1 cellular context compared by ENCODE assay signal in the genomic region with DNA sequence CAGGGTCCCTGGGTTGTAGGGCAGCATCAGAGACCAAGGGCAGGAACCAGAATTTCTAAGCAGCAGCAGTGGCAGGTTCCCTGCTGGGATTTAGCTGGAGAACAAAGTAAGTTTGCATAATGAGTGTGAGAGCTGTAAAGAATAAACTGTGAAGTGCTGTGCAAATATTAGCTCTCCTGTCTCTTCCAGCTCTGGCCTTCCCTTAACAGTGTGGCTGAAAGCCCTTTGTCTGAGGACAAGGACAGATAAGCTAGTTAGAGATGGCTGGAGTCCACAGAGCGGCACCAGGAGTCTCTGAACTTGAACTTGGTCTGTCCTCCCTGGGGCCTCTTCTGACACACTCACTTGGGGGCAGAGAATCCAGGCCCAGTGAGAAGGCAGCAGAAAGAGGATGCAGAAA.
TF ChIP-seq lines count a peak whose summit lies in the region.

No MANE protein-coding gene starts in this region.

TF ChIP-seq in HepG2, 621 proteins besides CTCF, POLR2A, EP300 and RAD21 (continued from another document and continues in another):
- TF ChIP-seq ZUFSP (CRISPR knock-in tag; IDR thresholded peaks at IDR 0.05; ENCODE audit: borderline replicate concordance) (no peak), TBL1XR1 (IDR thresholded peaks at IDR 0.05; ENCODE audit: borderline replicate concordance, low read length, partially characterized antibody) (peak; percentile 67), KDM2A (CRISPR knock-in tag; IDR thresholded peaks at IDR 0.05; ENCODE audit: borderline replicate concordance, low read depth) (no peak), ZNF382 (CRISPR knock-in tag; IDR thresholded peaks at IDR 0.05; ENCODE audit: borderline replicate concordance) (no peak), MIER2 (CRISPR knock-in tag; IDR thresholded peaks at IDR 0.05) (no peak), HNF4A (CRISPR knock-in tag; IDR thresholded peaks at IDR 0.05) (no peak), NFAT5 (CRISPR knock-in tag; IDR thresholded peaks at IDR 0.05) (no peak), SKI (IDR thresholded peaks at IDR 0.05; ENCODE audit: partially characterized antibody) (peak; percentile 93), SKIL (CRISPR knock-in tag; IDR thresholded peaks at IDR 0.05; ENCODE audit: borderline replicate concordance) (peak; percentile 81), FOXO4 (CRISPR knock-in tag; conservative IDR thresholded peaks at IDR 0.05) (no peak), TBX3 (IDR thresholded peaks at IDR 0.05; ENCODE audit: borderline replicate concordance) (peak; percentile 77; the same call in 1 of the 2 replicates), RXRB (CRISPR knock-in tag; IDR thresholded peaks at IDR 0.05; ENCODE audit: borderline replicate concordance) (peak; percentile 56), WIZ (CRISPR knock-in tag; IDR thresholded peaks at IDR 0.05) (no peak), ZNF615 (CRISPR knock-in tag; IDR thresholded peaks at IDR 0.05; ENCODE audit: borderline replicate concordance) (no peak), RNF2 (conservative IDR thresholded peaks at IDR 0.05; ENCODE audit: low read depth) (no peak), ZNF205 (CRISPR knock-in tag; IDR thresholded peaks at IDR 0.05) (no peak), ZNF292 (CRISPR knock-in tag; IDR thresholded peaks at IDR 0.05; ENCODE audit: borderline replicate concordance, low read depth) (no peak), JUN (CRISPR knock-in tag; IDR thresholded peaks at IDR 0.05) (no peak), TBX2 (CRISPR knock-in tag; IDR thresholded peaks at IDR 0.05; ENCODE audit: borderline replicate concordance) (peak; percentile 56; the same call in 1 of the 2 replicates), ZNF609 (CRISPR knock-in tag; IDR thresholded peaks at IDR 0.05; ENCODE audit: borderline replicate concordance) (peak; percentile 44; the same call in 1 of the 2 replicates), ZNF598 (CRISPR knock-in tag; IDR thresholded peaks at IDR 0.05; ENCODE audit: borderline replicate concordance) (no peak), ZBTB2 (CRISPR knock-in tag; IDR thresholded peaks at IDR 0.05; ENCODE audit: low read depth) (no peak), CENPX (CRISPR knock-in tag; IDR thresholded peaks at IDR 0.05) (no peak), TOE1 (CRISPR knock-in tag; IDR thresholded peaks at IDR 0.05) (no peak), HNRNPL (IDR thresholded peaks at IDR 0.05; ENCODE audit: low read depth, low read length) (no peak), ZSCAN12 (CRISPR knock-in tag; IDR thresholded peaks at IDR 0.05) (no peak), MXD1 (CRISPR knock-in tag; IDR thresholded peaks at IDR 0.05) (no peak), ZNF160 (CRISPR knock-in tag; IDR thresholded peaks at IDR 0.05) (no peak), ZNF383 (CRISPR knock-in tag; IDR thresholded peaks at IDR 0.05; ENCODE audit: borderline replicate concordance) (no peak), SOX6 (IDR thresholded peaks at IDR 0.05) (no peak), SOX6 (CRISPR knock-in tag; IDR thresholded peaks at IDR 0.05) (peak; percentile 61; the same call in 1 of the 2 replicates), ATF7-NPFF (CRISPR knock-in tag; IDR thresholded peaks at IDR 0.05; ENCODE audit: low read depth) (no peak), IRF2 (CRISPR knock-in tag; IDR thresholded peaks at IDR 0.05) (no peak), UBTF (CRISPR knock-in tag; IDR thresholded peaks at IDR 0.05) (no peak), ZNF567 (CRISPR knock-in tag; IDR thresholded peaks at IDR 0.05; ENCODE audit: borderline replicate concordance) (no peak), BHLHE40 (IDR thresholded peaks at IDR 0.05; ENCODE audit: low read length) (no peak)
- TF ChIP-seq, protein P1, sequence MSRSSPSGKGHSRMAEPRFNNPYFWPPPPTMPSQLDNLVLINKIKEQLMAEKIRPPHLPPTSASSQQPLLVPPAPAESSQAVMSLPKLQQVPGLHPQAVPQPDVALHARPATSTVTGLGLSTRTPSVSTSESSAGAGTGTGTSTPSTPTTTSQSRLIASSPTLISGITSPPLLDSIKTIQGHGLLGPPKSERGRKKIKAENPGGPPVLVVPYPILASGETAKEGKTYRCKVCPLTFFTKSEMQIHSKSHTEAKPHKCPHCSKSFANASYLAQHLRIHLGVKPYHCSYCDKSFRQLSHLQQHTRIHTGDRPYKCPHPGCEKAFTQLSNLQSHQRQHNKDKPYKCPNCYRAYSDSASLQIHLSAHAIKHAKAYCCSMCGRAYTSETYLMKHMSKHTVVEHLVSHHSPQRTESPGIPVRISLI (CRISPR knock-in tag; IDR thresholded peaks at IDR 0.05; ENCODE audit: borderline replicate concordance): no peak
